Comparison of ENCODE assay signal across 16 cellular contexts in genomic region chr3:149020839-149021252, GRCh38. TPM values are rescaled to one million over a fixed set of nuclear protein-coding genes. Genes with fewer than 3 reads are reported as not detected.
A peak's percentile ranks its signal among the peaks of the same experiment; 100 is the strongest.
DNase-seq lines count a peak whose midpoint lies in the region; FAIRE-seq and TF ChIP-seq lines count a peak whose summit lies in the region.
"Had no signal": no experiment of that assay in that cellular context is flagged by ENCODE, and none has a peak within 500 bp of the region (broad histone marks: within the 10 kb centered on the region; RNA-seq: fewer than 3 reads in every experiment).

No MANE protein-coding gene starts in this region.

- no peaks in the 10 kb centered on the region for H3K27me3 Mint-ChIP-seq in stimulated activated naive CD8-positive, alpha-beta T cell treated with anti-CD3 and anti-CD28 coated beads, Interleukin-15, Interleukin-2, amounts not matched to agents 100 ng/mL and 50 ng/mL, for 24 hours

- H3K27ac Mint-ChIP-seq in stimulated activated naive CD8-positive, alpha-beta T cell treated with anti-CD3 and anti-CD28 coated beads, Interleukin-15, Interleukin-2, amounts not matched to agents 100 ng/mL and 50 ng/mL, for 24 hours = peak overlapping the region; percentile 37

- peaks cover 53% of the 10 kb centered on the region for H3K36me3 Mint-ChIP-seq in stimulated activated naive CD8-positive, alpha-beta T cell treated with anti-CD3 and anti-CD28 coated beads, Interleukin-15, Interleukin-2, amounts not matched to agents 100 ng/mL and 50 ng/mL, for 24 hours (ENCODE audit: low read depth)

- H3K4me3 ChIP-seq in iPS-15b (ENCODE audit: low read depth, low read length) = peak overlapping the region; percentile 5
- H3K4me3 ChIP-seq: cardiac muscle cell, esophagus squamous epithelium, tibial nerve had no signal

- no peak for TF ChIP-seq POLR2A in GM12892 (IDR thresholded peaks at IDR 0.05; ENCODE audit: low read depth, low read length)

- DNase-seq in stimulated activated CD4-positive, alpha-beta T cell treated with anti-CD3 and anti-CD28 coated beads, Interleukin-15, amount 100 ng/mL, for 24 hours = peak; percentile 37
- no peak for DNase-seq in stimulated activated CD4-positive, alpha-beta T cell treated with anti-CD3 and anti-CD28 coated beads, Interleukin-2, amount 100 ng/mL, for 48 hours
- peak; percentile 19 for DNase-seq in NCI-H146 treated with DMSO at 0.1 percent for 48 hours (lab: John Stamatoyannopoulos, UW; ENCODE audit: unreplicated experiment)
- DNase-seq in COLO829 (ENCODE audit: low spot score) = no peak
- DNase-seq in GM12892 (ENCODE audit: insufficient read length) = no peak
- DNase-seq in NCI-H2029 (lab: John Stamatoyannopoulos, UW) = no peak
- DNase-seq: esophagus squamous epithelium, NCI-H1930, NCI-H510A treated with DMSO at 0.1 percent for 48 hours, SHP77, WERI-Rb-1 had no signal

- no peak overlapping the region for H3K9ac ChIP-seq in iPS-15b (ENCODE audit: low read depth, low read length)

- H3K4me1 ChIP-seq in iPS-15b (ENCODE audit: control insufficient read depth, insufficient read depth, low read length) = peaks cover 29% of the 10 kb centered on the region

- no peaks in the 10 kb centered on the region for H3K27me3 ChIP-seq in iPS-15b (ENCODE audit: control insufficient read depth, insufficient read depth, low read length)
- H3K27me3 ChIP-seq: cardiac muscle cell, esophagus squamous epithelium, neutrophil, tibial nerve had no signal

- H3K9me3 ChIP-seq in iPS-15b (ENCODE audit: control insufficient read depth, insufficient read depth, low read length) = peaks cover 14% of the 10 kb centered on the region
- H3K9me3 ChIP-seq: esophagus squamous epithelium, neutrophil had no signal

- H3K9me3 Mint-ChIP-seq in stimulated activated naive CD8-positive, alpha-beta T cell treated with anti-CD3 and anti-CD28 coated beads, Interleukin-15, Interleukin-2, amounts not matched to agents 100 ng/mL and 50 ng/mL, for 24 hours = peaks cover 7% of the 10 kb centered on the region

- no peak overlapping the region for H3K4me3 Mint-ChIP-seq in stimulated activated naive CD8-positive, alpha-beta T cell treated with anti-CD3 and anti-CD28 coated beads, Interleukin-15, Interleukin-2, amounts not matched to agents 100 ng/mL and 50 ng/mL, for 24 hours

- FAIRE-seq in GM12892 (lab: Jason Lieb, UNC) = no peak

- H3K36me3 ChIP-seq in iPS-15b (ENCODE audit: control insufficient read depth, insufficient read depth, low read length) = peaks cover 9% of the 10 kb centered on the region

- peaks cover 15% of the 10 kb centered on the region for H3K4me1 Mint-ChIP-seq in stimulated activated naive CD8-positive, alpha-beta T cell treated with anti-CD3 and anti-CD28 coated beads, Interleukin-15, Interleukin-2, amounts not matched to agents 100 ng/mL and 50 ng/mL, for 24 hours (ENCODE audit: low read depth)

RNA-seq across cellular contexts. Expression of gene GYG1, which starts 29.5 kb away (rescaled TPM):
- polyA plus RNA-seq in GM12892 (2012; ENCODE audit: missing spikeins) = 10.7 TPM

Comparison
In these comparisons a context has a peak if more than half of its experiments do, and no peak if none do; other contexts are left out.
1. DNase-seq: peak in stimulated activated CD4-positive, alpha-beta T cell treated with anti-CD3 and anti-CD28 coated beads, Interleukin-15, amount 100 ng/mL, for 24 hours (single experiment) and NCI-H146 treated with DMSO at 0.1 percent for 48 hours (single experiment); none in stimulated activated CD4-positive, alpha-beta T cell treated with anti-CD3 and anti-CD28 coated beads, Interleukin-2, amount 100 ng/mL, for 48 hours (0 of 2), COLO829 (single experiment), GM12892 (single experiment) and NCI-H2029 (single experiment).